In the genomic region with DNA sequence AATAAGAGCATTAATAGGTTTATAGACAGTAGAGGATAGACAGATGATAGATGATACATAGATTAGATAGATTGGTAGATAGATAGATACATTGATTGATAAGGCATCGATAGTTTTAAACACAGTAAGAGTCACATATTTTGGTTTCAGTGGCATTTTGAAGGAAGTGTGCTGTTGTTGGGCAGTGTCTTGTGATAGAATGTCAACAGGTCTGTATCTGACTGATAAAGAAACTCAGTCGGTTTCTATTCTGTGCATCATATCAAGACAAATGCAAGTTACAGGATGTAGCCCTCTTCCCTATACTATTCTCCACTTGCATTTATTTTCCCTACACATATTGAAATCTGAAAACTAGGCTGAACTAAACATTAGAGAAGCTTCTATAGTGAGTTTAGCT, we compare ENCODE assay signal across 15 cellular contexts.
DNase-seq lines count a peak whose midpoint lies in the region; ATAC-seq and TF ChIP-seq lines count a peak whose summit lies in the region.
"Had no signal": no experiment of that assay in that cellular context is flagged by ENCODE, and none has a peak within 500 bp of the region (broad histone marks: within the 10 kb centered on the region; RNA-seq: fewer than 3 reads in every experiment).

No MANE protein-coding gene starts in this region.

- H3K36me3 ChIP-seq in GM23248 (ENCODE audit: low read depth): no peaks in the 10 kb centered on the region
- no peaks in the 10 kb centered on the region for H3K36me3 ChIP-seq in WERI-Rb-1
- H3K36me3 ChIP-seq: adrenal gland, SJSA1 had no signal

- H3K36me3 Mint-ChIP-seq in activated naive CD4-positive, alpha-beta T cell treated with anti-CD3 and anti-CD28 coated beads, Interleukin-2, amount 50 U/mL, for 72 hours: no peaks in the 10 kb centered on the region
- no peaks in the 10 kb centered on the region for H3K36me3 Mint-ChIP-seq in activated naive CD4-positive, alpha-beta T cell treated with anti-CD3 and anti-CD28 coated beads, Interleukin-2, amount 10 ng/mL, durations not matched to agents 7 days and 5 days
- H3K36me3 Mint-ChIP-seq in stimulated activated naive B cell treated with anti-CD40 and anti-IgM and Interleukin-4, amounts not matched to agents 10 μg/mL and 1 μg/mL and 100 μg/mL, for 72 hours: no peaks in the 10 kb centered on the region

- H2AFZ ChIP-seq in GM23248: no peak overlapping the region

- peaks cover 33% of the 10 kb centered on the region for H3F3A ChIP-seq in GM23248 (ENCODE audit: insufficient read depth)

- H3K9me3 ChIP-seq in GM23248 (ENCODE audit: low read depth): no peaks in the 10 kb centered on the region
- no peaks in the 10 kb centered on the region for H3K9me3 ChIP-seq in WERI-Rb-1 (ENCODE audit: severe bottlenecking)
- H3K9me3 ChIP-seq: A549, adrenal gland, SJSA1 had no signal

- no peak for TF ChIP-seq CTCF in WERI-Rb-1 (IDR thresholded peaks at IDR 0.05; ENCODE audit: low read depth, low read length)

- H3K4me2 ChIP-seq in GM23248 (ENCODE audit: unreplicated experiment): no peak overlapping the region
- H3K4me2 ChIP-seq: A549 had no signal

- H3K4me1 ChIP-seq in GM23248 (ENCODE audit: insufficient read depth): peaks cover 36% of the 10 kb centered on the region

- H3K9ac ChIP-seq in GM23248: no peak overlapping the region

- no peaks in the 10 kb centered on the region for H3K4me1 Mint-ChIP-seq in activated naive CD4-positive, alpha-beta T cell treated with anti-CD3 and anti-CD28 coated beads, Interleukin-2, amount 10 ng/mL, durations not matched to agents 7 days and 5 days
- H3K4me1 Mint-ChIP-seq in stimulated activated naive B cell treated with anti-CD40 and anti-IgM and Interleukin-4, amounts not matched to agents 10 μg/mL and 1 μg/mL and 100 μg/mL, for 72 hours: peaks cover 46 to 83% of the 10 kb centered on the region in 2 donors

- ATAC-seq in activated naive CD4-positive, alpha-beta T cell treated with anti-CD3 and anti-CD28 coated beads, Interleukin-2, amount 50 U/mL, for 72 hours: peak; percentile 49 to 62
- peak; percentile 48 for ATAC-seq in HG02588 (IDR thresholded peaks at IDR 0.05; ENCODE audit: unreplicated experiment)
- peak; percentile 58 for ATAC-seq in HG03354 (IDR thresholded peaks at IDR 0.05; ENCODE audit: poor library complexity, severe bottlenecking, unreplicated experiment)
- ATAC-seq in stimulated activated naive B cell treated with anti-CD40 and anti-IgM and Interleukin-4, amounts not matched to agents 10 μg/mL and 1 μg/mL and 100 μg/mL, for 72 hours (replicated peaks): peak; percentile 43 to 54
- ATAC-seq: A549 had no signal

- H3K9me2 ChIP-seq in GM23248 (ENCODE audit: insufficient read depth): no peaks in the 10 kb centered on the region

- no peaks in the 10 kb centered on the region for H3K27me3 Mint-ChIP-seq in activated naive CD4-positive, alpha-beta T cell treated with anti-CD3 and anti-CD28 coated beads, Interleukin-2, amount 10 ng/mL, durations not matched to agents 7 days and 5 days
- no peaks in the 10 kb centered on the region for H3K27me3 Mint-ChIP-seq in stimulated activated naive B cell treated with anti-CD40 and anti-IgM and Interleukin-4, amounts not matched to agents 10 μg/mL and 1 μg/mL and 100 μg/mL, for 72 hours
- H3K27me3 Mint-ChIP-seq: activated CD4-positive, alpha-beta T cell treated with anti-CD3 and anti-CD28 coated beads, Interleukin-2, amount 10 ng/mL, durations not matched to agents 24 days and 14 days had no signal

- in situ Hi-C loops in GM23248 (cut with MboI): no loop called here

- no peak for DNase-seq in activated naive CD4-positive, alpha-beta T cell treated with anti-CD3 and anti-CD28 coated beads, Interleukin-2, amount 50 U/mL, for 72 hours (ENCODE audit: low spot score in 2 of 2)
- DNase-seq in activated naive CD4-positive, alpha-beta T cell treated with anti-CD3 and anti-CD28 coated beads, Interleukin-2, amount 10 ng/mL, durations not matched to agents 7 days and 5 days: no peak
- DNase-seq in stimulated activated naive B cell treated with anti-CD40 and anti-IgM and Interleukin-4, amounts not matched to agents 10 μg/mL and 1 μg/mL and 100 μg/mL, for 72 hours: peak; percentile 3
- DNase-seq in SKM-1 (lab: John Stamatoyannopoulos, UW; ENCODE audit: unreplicated experiment): no peak
- DNase-seq in GM23248: no peak
- DNase-seq in WERI-Rb-1: no peak
- DNase-seq: activated CD4-positive, alpha-beta T cell treated with anti-CD3 and anti-CD28 coated beads, Interleukin-2, amount 10 ng/mL, durations not matched to agents 24 days and 14 days; adrenal gland; effector memory CD4-positive, alpha-beta T cell; GOT3; NCI-H524 had no signal

- no peaks in the 10 kb centered on the region for H3K79me2 ChIP-seq in GM23248 (ENCODE audit: insufficient read depth)

- 97% methylated on average over 2 of the region's 2 CpGs for WGBS in GM23248 (ENCODE audit: low coverage in 1 of 2, low lambda C conversion rate in 2 of 2, missing lambda C conversion rate in 2 of 2), 2 experiments

- no peak overlapping the region for H3K4me3 ChIP-seq in GM23248
- H3K4me3 ChIP-seq in WERI-Rb-1 (ENCODE audit: low read depth, low read length): no peak overlapping the region
- H3K4me3 ChIP-seq: A549, adrenal gland, SJSA1 had no signal

- no peak overlapping the region for H3K27ac Mint-ChIP-seq in activated naive CD4-positive, alpha-beta T cell treated with anti-CD3 and anti-CD28 coated beads, Interleukin-2, amount 50 U/mL, for 72 hours
- H3K27ac Mint-ChIP-seq in activated naive CD4-positive, alpha-beta T cell treated with anti-CD3 and anti-CD28 coated beads, Interleukin-2, amount 10 ng/mL, durations not matched to agents 7 days and 5 days: no peak overlapping the region
- H3K27ac Mint-ChIP-seq in stimulated activated naive B cell treated with anti-CD40 and anti-IgM and Interleukin-4, amounts not matched to agents 10 μg/mL and 1 μg/mL and 100 μg/mL, for 72 hours: no peak overlapping the region
- H3K27ac Mint-ChIP-seq: activated CD4-positive, alpha-beta T cell treated with anti-CD3 and anti-CD28 coated beads, Interleukin-2, amount 10 ng/mL, durations not matched to agents 24 days and 14 days had no signal

- no peak overlapping the region for H3K4me3 Mint-ChIP-seq in activated naive CD4-positive, alpha-beta T cell treated with anti-CD3 and anti-CD28 coated beads, Interleukin-2, amount 10 ng/mL, durations not matched to agents 7 days and 5 days
- H3K4me3 Mint-ChIP-seq in stimulated activated naive B cell treated with anti-CD40 and anti-IgM and Interleukin-4, amounts not matched to agents 10 μg/mL and 1 μg/mL and 100 μg/mL, for 72 hours: peak overlapping the region in 1 of 2 donors; percentile 34
- H3K4me3 Mint-ChIP-seq: activated CD4-positive, alpha-beta T cell treated with anti-CD3 and anti-CD28 coated beads, Interleukin-2, amount 10 ng/mL, durations not matched to agents 24 days and 14 days had no signal

- H3K27ac ChIP-seq in GM23248 (no peak overlapping the region), WERI-Rb-1 (no peak overlapping the region)
- H3K27ac ChIP-seq: A549, adrenal gland, SJSA1 had no signal

- H4K20me1 ChIP-seq in GM23248 (ENCODE audit: insufficient read depth): no peaks in the 10 kb centered on the region

- peaks cover 14 to 23% of the 10 kb centered on the region in 2 donors for H3K9me3 Mint-ChIP-seq in activated naive CD4-positive, alpha-beta T cell treated with anti-CD3 and anti-CD28 coated beads, Interleukin-2, amount 50 U/mL, for 72 hours
- peaks cover 5% of the 10 kb centered on the region for H3K9me3 Mint-ChIP-seq in activated naive CD4-positive, alpha-beta T cell treated with anti-CD3 and anti-CD28 coated beads, Interleukin-2, amount 10 ng/mL, durations not matched to agents 7 days and 5 days
- peaks cover 0 to 3% of the 10 kb centered on the region in 2 donors for H3K9me3 Mint-ChIP-seq in stimulated activated naive B cell treated with anti-CD40 and anti-IgM and Interleukin-4, amounts not matched to agents 10 μg/mL and 1 μg/mL and 100 μg/mL, for 72 hours
- H3K9me3 Mint-ChIP-seq: activated CD4-positive, alpha-beta T cell treated with anti-CD3 and anti-CD28 coated beads, Interleukin-2, amount 10 ng/mL, durations not matched to agents 24 days and 14 days had no signal

- no peaks in the 10 kb centered on the region for H3K27me3 ChIP-seq in GM23248 (replicated peaks; ENCODE audit: insufficient read depth)
- H3K27me3 ChIP-seq in WERI-Rb-1 (ENCODE audit: insufficient read depth, low read depth, severe bottlenecking): no peaks in the 10 kb centered on the region
- H3K27me3 ChIP-seq: adrenal gland, SJSA1 had no signal

- CTCF ChIA-PET in activated naive CD4-positive, alpha-beta T cell treated with anti-CD3 and anti-CD28 coated beads, Interleukin-2, amount 10 ng/mL, durations not matched to agents 7 days and 5 days (lab: Charles Lee): no interaction called here
